In genomic region chr2:183148967-183149366, GRCh38 we compare ENCODE assay signal across 2 cellular contexts.
TF ChIP-seq lines count a peak whose summit lies in the region.

No MANE protein-coding gene starts in this region.

TF ChIP-seq in GM23338, 12 proteins besides CTCF, POLR2A, EP300 and RAD21 (continued from another document):
- TF ChIP-seq NANOG (IDR thresholded peaks at IDR 0.05; ENCODE audit: borderline replicate concordance) = no peak
- TF ChIP-seq, protein P1, sequence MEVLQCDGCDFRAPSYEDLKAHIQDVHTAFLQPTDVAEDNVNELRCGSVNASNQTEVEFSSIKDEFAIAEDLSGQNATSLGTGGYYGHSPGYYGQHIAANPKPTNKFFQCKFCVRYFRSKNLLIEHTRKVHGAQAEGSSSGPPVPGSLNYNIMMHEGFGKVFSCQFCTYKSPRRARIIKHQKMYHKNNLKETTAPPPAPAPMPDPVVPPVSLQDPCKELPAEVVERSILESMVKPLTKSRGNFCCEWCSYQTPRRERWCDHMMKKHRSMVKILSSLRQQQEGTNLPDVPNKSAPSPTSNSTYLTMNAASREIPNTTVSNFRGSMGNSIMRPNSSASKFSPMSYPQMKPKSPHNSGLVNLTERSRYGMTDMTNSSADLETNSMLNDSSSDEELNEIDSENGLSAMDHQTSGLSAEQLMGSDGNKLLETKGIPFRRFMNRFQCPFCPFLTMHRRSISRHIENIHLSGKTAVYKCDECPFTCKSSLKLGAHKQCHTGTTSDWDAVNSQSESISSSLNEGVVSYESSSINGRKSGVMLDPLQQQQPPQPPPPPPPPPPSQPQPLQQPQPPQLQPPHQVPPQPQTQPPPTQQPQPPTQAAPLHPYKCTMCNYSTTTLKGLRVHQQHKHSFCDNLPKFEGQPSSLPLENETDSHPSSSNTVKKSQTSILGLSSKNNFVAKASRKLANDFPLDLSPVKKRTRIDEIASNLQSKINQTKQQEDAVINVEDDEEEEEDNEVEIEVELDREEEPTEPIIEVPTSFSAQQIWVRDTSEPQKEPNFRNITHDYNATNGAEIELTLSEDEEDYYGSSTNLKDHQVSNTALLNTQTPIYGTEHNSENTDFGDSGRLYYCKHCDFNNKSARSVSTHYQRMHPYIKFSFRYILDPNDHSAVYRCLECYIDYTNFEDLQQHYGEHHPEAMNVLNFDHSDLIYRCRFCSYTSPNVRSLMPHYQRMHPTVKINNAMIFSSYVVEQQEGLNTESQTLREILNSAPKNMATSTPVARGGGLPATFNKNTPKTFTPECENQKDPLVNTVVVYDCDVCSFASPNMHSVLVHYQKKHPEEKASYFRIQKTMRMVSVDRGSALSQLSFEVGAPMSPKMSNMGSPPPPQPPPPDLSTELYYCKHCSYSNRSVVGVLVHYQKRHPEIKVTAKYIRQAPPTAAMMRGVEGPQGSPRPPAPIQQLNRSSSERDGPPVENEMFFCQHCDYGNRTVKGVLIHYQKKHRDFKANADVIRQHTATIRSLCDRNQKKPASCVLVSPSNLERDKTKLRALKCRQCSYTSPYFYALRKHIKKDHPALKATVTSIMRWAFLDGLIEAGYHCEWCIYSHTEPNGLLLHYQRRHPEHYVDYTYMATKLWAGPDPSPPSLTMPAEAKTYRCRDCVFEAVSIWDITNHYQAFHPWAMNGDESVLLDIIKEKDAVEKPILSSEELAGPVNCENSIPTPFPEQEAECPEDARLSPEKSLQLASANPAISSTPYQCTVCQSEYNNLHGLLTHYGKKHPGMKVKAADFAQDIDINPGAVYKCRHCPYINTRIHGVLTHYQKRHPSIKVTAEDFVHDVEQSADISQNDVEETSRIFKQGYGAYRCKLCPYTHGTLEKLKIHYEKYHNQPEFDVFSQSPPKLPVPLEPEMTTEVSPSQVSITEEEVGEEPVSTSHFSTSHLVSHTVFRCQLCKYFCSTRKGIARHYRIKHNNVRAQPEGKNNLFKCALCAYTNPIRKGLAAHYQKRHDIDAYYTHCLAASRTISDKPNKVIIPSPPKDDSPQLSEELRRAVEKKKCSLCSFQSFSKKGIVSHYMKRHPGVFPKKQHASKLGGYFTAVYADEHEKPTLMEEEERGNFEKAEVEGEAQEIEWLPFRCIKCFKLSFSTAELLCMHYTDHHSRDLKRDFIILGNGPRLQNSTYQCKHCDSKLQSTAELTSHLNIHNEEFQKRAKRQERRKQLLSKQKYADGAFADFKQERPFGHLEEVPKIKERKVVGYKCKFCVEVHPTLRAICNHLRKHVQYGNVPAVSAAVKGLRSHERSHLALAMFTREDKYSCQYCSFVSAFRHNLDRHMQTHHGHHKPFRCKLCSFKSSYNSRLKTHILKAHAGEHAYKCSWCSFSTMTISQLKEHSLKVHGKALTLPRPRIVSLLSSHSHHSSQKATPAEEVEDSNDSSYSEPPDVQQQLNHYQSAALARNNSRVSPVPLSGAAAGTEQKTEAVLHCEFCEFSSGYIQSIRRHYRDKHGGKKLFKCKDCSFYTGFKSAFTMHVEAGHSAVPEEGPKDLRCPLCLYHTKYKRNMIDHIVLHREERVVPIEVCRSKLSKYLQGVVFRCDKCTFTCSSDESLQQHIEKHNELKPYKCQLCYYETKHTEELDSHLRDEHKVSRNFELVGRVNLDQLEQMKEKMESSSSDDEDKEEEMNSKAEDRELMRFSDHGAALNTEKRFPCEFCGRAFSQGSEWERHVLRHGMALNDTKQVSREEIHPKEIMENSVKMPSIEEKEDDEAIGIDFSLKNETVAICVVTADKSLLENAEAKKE (CRISPR knock-in tag; IDR thresholded peaks at IDR 0.05) = no peak
- no peak for TF ChIP-seq JUNB (IDR thresholded peaks at IDR 0.05; ENCODE audit: unreplicated experiment)
- TF ChIP-seq ZNF114 (CRISPR knock-in tag; IDR thresholded peaks at IDR 0.05) = no peak
- TF ChIP-seq STAT1 (IDR thresholded peaks at IDR 0.05; ENCODE audit: unreplicated experiment) = no peak
- TF ChIP-seq POLR2AphosphoS5 (IDR thresholded peaks at IDR 0.05; ENCODE audit: low read depth) = no peak
- TF ChIP-seq CREB1 (CRISPR knock-in tag; IDR thresholded peaks at IDR 0.05; ENCODE audit: low read depth) = no peak
- TF ChIP-seq ZNF331 (CRISPR knock-in tag; IDR thresholded peaks at IDR 0.05; ENCODE audit: low read depth) = no peak
- no peak for TF ChIP-seq ETS1 (IDR thresholded peaks at IDR 0.05)

TF ChIP-seq in WTC11, 78 proteins besides CTCF, POLR2A, EP300 and RAD21 (continued from another document):
- TF ChIP-seq, protein P2, sequence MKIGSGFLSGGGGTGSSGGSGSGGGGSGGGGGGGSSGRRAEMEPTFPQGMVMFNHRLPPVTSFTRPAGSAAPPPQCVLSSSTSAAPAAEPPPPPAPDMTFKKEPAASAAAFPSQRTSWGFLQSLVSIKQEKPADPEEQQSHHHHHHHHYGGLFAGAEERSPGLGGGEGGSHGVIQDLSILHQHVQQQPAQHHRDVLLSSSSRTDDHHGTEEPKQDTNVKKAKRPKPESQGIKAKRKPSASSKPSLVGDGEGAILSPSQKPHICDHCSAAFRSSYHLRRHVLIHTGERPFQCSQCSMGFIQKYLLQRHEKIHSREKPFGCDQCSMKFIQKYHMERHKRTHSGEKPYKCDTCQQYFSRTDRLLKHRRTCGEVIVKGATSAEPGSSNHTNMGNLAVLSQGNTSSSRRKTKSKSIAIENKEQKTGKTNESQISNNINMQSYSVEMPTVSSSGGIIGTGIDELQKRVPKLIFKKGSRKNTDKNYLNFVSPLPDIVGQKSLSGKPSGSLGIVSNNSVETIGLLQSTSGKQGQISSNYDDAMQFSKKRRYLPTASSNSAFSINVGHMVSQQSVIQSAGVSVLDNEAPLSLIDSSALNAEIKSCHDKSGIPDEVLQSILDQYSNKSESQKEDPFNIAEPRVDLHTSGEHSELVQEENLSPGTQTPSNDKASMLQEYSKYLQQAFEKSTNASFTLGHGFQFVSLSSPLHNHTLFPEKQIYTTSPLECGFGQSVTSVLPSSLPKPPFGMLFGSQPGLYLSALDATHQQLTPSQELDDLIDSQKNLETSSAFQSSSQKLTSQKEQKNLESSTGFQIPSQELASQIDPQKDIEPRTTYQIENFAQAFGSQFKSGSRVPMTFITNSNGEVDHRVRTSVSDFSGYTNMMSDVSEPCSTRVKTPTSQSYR (CRISPR knock-in tag; IDR thresholded peaks at IDR 0.05) = no peak
- no peak for TF ChIP-seq AR (CRISPR knock-in tag; IDR thresholded peaks at IDR 0.05)
- no peak for TF ChIP-seq TEAD4 (CRISPR knock-in tag; IDR thresholded peaks at IDR 0.05)
- no peak for TF ChIP-seq HMGA2 (CRISPR knock-in tag; IDR thresholded peaks at IDR 0.05)
- TF ChIP-seq, protein P3, sequence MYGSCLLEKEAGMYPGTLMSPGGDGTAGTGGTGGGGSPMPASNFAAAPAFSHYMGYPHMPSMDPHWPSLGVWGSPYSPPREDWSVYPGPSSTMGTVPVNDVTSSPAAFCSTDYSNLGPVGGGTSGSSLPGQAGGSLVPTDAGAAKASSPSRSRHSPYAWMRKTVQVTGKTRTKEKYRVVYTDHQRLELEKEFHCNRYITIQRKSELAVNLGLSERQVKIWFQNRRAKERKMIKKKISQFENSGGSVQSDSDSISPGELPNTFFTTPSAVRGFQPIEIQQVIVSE (CRISPR knock-in tag; IDR thresholded peaks at IDR 0.05; ENCODE audit: borderline replicate concordance) = no peak
TF ChIP-seq in WTC11: peak in this region for 0.
